ENCODE assay signal across 12 cellular contexts in genomic region chr20:48761914-48762313, GRCh38.
A peak's percentile ranks its signal among the peaks of the same experiment; 100 is the strongest.
DNase-seq lines count a peak whose midpoint lies in the region; ATAC-seq and TF ChIP-seq lines count a peak whose summit lies in the region.
"Had no signal": no experiment of that assay in that cellular context is flagged by ENCODE, and none has a peak within 500 bp of the region (broad histone marks: within the 10 kb centered on the region; RNA-seq: fewer than 3 reads in every experiment).

No MANE protein-coding gene starts in this region.

- peaks cover 17 to 32% of the 10 kb centered on the region in 2 donors for H3K36me3 Mint-ChIP-seq in activated T-cell treated with anti-CD3 and anti-CD28 coated beads, Interleukin-2, amount 50 U/mL, for 72 hours (ENCODE audit: insufficient read depth in 2 of 2)
- H3K36me3 Mint-ChIP-seq in activated B cell treated with CpG ODN at 0.5 μM for 24 hours (ENCODE audit: low read depth): peaks cover 18% of the 10 kb centered on the region

- DNase-seq in activated T-cell treated with anti-CD3 and anti-CD28 coated beads, Interleukin-2, amount 50 U/mL, for 72 hours: no peak
- DNase-seq in activated T-cell treated with anti-CD3 and anti-CD28 coated beads for 4 hours (no peak), activated B cell treated with CpG ODN at 0.5 μM for 24 hours (no peak), erythroblast (lab: John Stamatoyannopoulos, UW) (peak; percentile 13 to 33), NCI-H510A (lab: John Stamatoyannopoulos, UW) (no peak), midbrain (lab: John Stamatoyannopoulos, UW) (no peak)
- DNase-seq in stimulated activated naive CD8-positive, alpha-beta T cell treated with anti-CD3 and anti-CD28 coated beads, Interleukin-15, amount 100 ng/mL, for 72 hours: no peak
- DNase-seq in stimulated activated CD4-positive, alpha-beta T cell treated with anti-CD3 and anti-CD28 coated beads, Interleukin-4, amount 100 ng/mL, for 4 hours: no peak
- DNase-seq: IMR-90, NCI-H526 treated with DMSO at 0.1 percent for 48 hours, T1000 had no signal

- no peak for TF ChIP-seq POLR2A in erythroblast (IDR thresholded peaks at IDR 0.05; ENCODE audit: low read length)

- POLR2A ChIA-PET in activated B cell treated with CpG ODN at 0.5 μM for 24 hours (lab: Charles Lee): interaction anchor here (0.6 to 1.7 kb wide), 6 partner anchors 9 to 80 kb away, joined by 3 to 7 read pairs (median 3); no protein-coding TSS in a partner anchor

- H3K4me1 Mint-ChIP-seq in activated T-cell treated with anti-CD3 and anti-CD28 coated beads, Interleukin-2, amount 50 U/mL, for 72 hours (ENCODE audit: low read depth): peaks cover 91% of the 10 kb centered on the region
- H3K4me1 Mint-ChIP-seq in activated B cell treated with CpG ODN at 0.5 μM for 24 hours: peaks cover 92% of the 10 kb centered on the region
- H3K4me1 Mint-ChIP-seq in stimulated activated naive CD8-positive, alpha-beta T cell treated with anti-CD3 and anti-CD28 coated beads, Interleukin-15, amount 100 ng/mL, for 72 hours: peaks cover 97% of the 10 kb centered on the region

- ATAC-seq in activated T-cell treated with anti-CD3 and anti-CD28 coated beads, Interleukin-2, amount 50 U/mL, for 72 hours (replicated peaks in 1 of 2): no peak
- ATAC-seq in activated B cell treated with CpG ODN at 0.5 μM for 24 hours (ENCODE audit: low read depth): no peak
- no peak for ATAC-seq in stimulated activated naive CD8-positive, alpha-beta T cell treated with anti-CD3 and anti-CD28 coated beads, Interleukin-15, amount 100 ng/mL, for 72 hours

- H3K27ac Mint-ChIP-seq in activated T-cell treated with anti-CD3 and anti-CD28 coated beads, Interleukin-2, amount 50 U/mL, for 72 hours: peak overlapping the region; percentile 98
- H3K27ac Mint-ChIP-seq in activated B cell treated with CpG ODN at 0.5 μM for 24 hours: peak overlapping the region; percentile 95
- peak overlapping the region; percentile 97 to 99 for H3K27ac Mint-ChIP-seq in stimulated activated naive CD8-positive, alpha-beta T cell treated with anti-CD3 and anti-CD28 coated beads, Interleukin-15, amount 100 ng/mL, for 72 hours
- H3K27ac Mint-ChIP-seq: type B pancreatic cell had no signal

- intact Hi-C loops in activated B cell treated with CpG ODN at 0.5 μM for 24 hours (cut with micrococcal nuclease): loop anchor here (1.0 to 2.0 kb wide), 3 partner anchors 7 to 39 kb away; no protein-coding TSS in a partner anchor

- no peaks in the 10 kb centered on the region for H3K27me3 Mint-ChIP-seq in activated T-cell treated with anti-CD3 and anti-CD28 coated beads, Interleukin-2, amount 50 U/mL, for 72 hours (ENCODE audit: low read depth)
- no peaks in the 10 kb centered on the region for H3K27me3 Mint-ChIP-seq in activated B cell treated with CpG ODN at 0.5 μM for 24 hours
- H3K27me3 Mint-ChIP-seq in stimulated activated naive CD8-positive, alpha-beta T cell treated with anti-CD3 and anti-CD28 coated beads, Interleukin-15, amount 100 ng/mL, for 72 hours: no peaks in the 10 kb centered on the region

- CTCF ChIA-PET in activated B cell treated with CpG ODN at 0.5 μM for 24 hours (lab: Charles Lee): no interaction called here

- peak overlapping the region; percentile 78 to 84 for H3K4me3 Mint-ChIP-seq in activated T-cell treated with anti-CD3 and anti-CD28 coated beads, Interleukin-2, amount 50 U/mL, for 72 hours
- peak overlapping the region; percentile 75 for H3K4me3 Mint-ChIP-seq in activated B cell treated with CpG ODN at 0.5 μM for 24 hours
- peak overlapping the region; percentile 80 to 83 for H3K4me3 Mint-ChIP-seq in stimulated activated naive CD8-positive, alpha-beta T cell treated with anti-CD3 and anti-CD28 coated beads, Interleukin-15, amount 100 ng/mL, for 72 hours
- H3K4me3 Mint-ChIP-seq: type B pancreatic cell had no signal

- TF ChIP-seq CTCF in activated B cell treated with CpG ODN at 0.5 μM for 24 hours (IDR thresholded peaks at IDR 0.05): no peak

- H3K9me3 Mint-ChIP-seq in activated T-cell treated with anti-CD3 and anti-CD28 coated beads, Interleukin-2, amount 50 U/mL, for 72 hours: peaks cover 0 to 3% of the 10 kb centered on the region in 2 donors
- H3K9me3 Mint-ChIP-seq in activated B cell treated with CpG ODN at 0.5 μM for 24 hours: peaks cover 5% of the 10 kb centered on the region
- H3K9me3 Mint-ChIP-seq in stimulated activated naive CD8-positive, alpha-beta T cell treated with anti-CD3 and anti-CD28 coated beads, Interleukin-15, amount 100 ng/mL, for 72 hours: peaks cover 9 to 32% of the 10 kb centered on the region in 2 donors
- H3K9me3 Mint-ChIP-seq: type B pancreatic cell had no signal

Comparison
In these comparisons a context has a peak if more than half of its experiments do, and no peak if none do; other contexts are left out.
1. DNase-seq: peak in erythroblast (2 of 2); none in activated T-cell treated with anti-CD3 and anti-CD28 coated beads, Interleukin-2, amount 50 U/mL, for 72 hours (0 of 2), activated T-cell treated with anti-CD3 and anti-CD28 coated beads for 4 hours (single experiment), activated B cell treated with CpG ODN at 0.5 μM for 24 hours (single experiment), stimulated activated naive CD8-positive, alpha-beta T cell treated with anti-CD3 and anti-CD28 coated beads, Interleukin-15, amount 100 ng/mL, for 72 hours (0 of 2), NCI-H510A (single experiment), stimulated activated CD4-positive, alpha-beta T cell treated with anti-CD3 and anti-CD28 coated beads, Interleukin-4, amount 100 ng/mL, for 4 hours (0 of 2) and midbrain (single experiment).
2. Peak in every context shown above with its lines, with median percentiles within 50 percentile points of each other: H3K27ac Mint-ChIP-seq and H3K4me3 Mint-ChIP-seq.